ENCODE assay signal across 1 cellular context in genomic region chr2:3465844-3466481, GRCh38.
TF ChIP-seq lines count a peak whose summit lies in the region.

No MANE protein-coding gene starts in this region.

TF ChIP-seq in HepG2, 621 proteins besides CTCF, POLR2A, EP300 and RAD21 (continued from another document and continues in another):
- TF ChIP-seq, protein P1, sequence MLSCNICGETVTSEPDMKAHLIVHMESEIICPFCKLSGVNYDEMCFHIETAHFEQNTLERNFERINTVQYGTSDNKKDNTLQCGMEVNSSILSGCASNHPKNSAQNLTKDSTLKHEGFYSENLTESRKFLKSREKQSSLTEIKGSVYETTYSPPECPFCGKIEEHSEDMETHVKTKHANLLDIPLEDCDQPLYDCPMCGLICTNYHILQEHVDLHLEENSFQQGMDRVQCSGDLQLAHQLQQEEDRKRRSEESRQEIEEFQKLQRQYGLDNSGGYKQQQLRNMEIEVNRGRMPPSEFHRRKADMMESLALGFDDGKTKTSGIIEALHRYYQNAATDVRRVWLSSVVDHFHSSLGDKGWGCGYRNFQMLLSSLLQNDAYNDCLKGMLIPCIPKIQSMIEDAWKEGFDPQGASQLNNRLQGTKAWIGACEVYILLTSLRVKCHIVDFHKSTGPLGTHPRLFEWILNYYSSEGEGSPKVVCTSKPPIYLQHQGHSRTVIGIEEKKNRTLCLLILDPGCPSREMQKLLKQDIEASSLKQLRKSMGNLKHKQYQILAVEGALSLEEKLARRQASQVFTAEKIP (CRISPR knock-in tag; IDR thresholded peaks at IDR 0.05; ENCODE audit: borderline replicate concordance): no peak
- TF ChIP-seq NFYB (CRISPR knock-in tag; IDR thresholded peaks at IDR 0.05) (no peak), REST (IDR thresholded peaks at IDR 0.05; ENCODE audit: borderline replicate concordance in 1 of 2, low read depth in 1 of 2, low read length in 2 of 2) (peak in 1 of 2 experiments; percentile 46; a peak in 1 of 4 replicates), ZNF260 (CRISPR knock-in tag; IDR thresholded peaks at IDR 0.05; ENCODE audit: borderline replicate concordance, low read depth) (no peak), FUBP1 (CRISPR knock-in tag; IDR thresholded peaks at IDR 0.05; ENCODE audit: borderline replicate concordance) (no peak), LBX2 (CRISPR knock-in tag; IDR thresholded peaks at IDR 0.05; ENCODE audit: borderline replicate concordance) (no peak), CREB1 (IDR thresholded peaks at IDR 0.05) (peak; percentile 81), CREB1 (CRISPR knock-in tag; IDR thresholded peaks at IDR 0.05) (peak; percentile 82), THRA (CRISPR knock-in tag; IDR thresholded peaks at IDR 0.05; ENCODE audit: borderline replicate concordance) (peak; percentile 100), ZNF782 (CRISPR knock-in tag; IDR thresholded peaks at IDR 0.05; ENCODE audit: borderline replicate concordance) (no peak), GMEB1 (CRISPR knock-in tag; IDR thresholded peaks at IDR 0.05; ENCODE audit: borderline replicate concordance) (peak; percentile 52; the same call in 1 of the 2 replicates), PITX1 (CRISPR knock-in tag; IDR thresholded peaks at IDR 0.05) (peak; percentile 87), ZNF674 (CRISPR knock-in tag; IDR thresholded peaks at IDR 0.05; ENCODE audit: low read depth) (no peak), ZNF207 (IDR thresholded peaks at IDR 0.05; ENCODE audit: borderline replicate concordance) (no peak), ZNF446 (CRISPR knock-in tag; IDR thresholded peaks at IDR 0.05) (no peak), RARA (CRISPR knock-in tag; IDR thresholded peaks at IDR 0.05) (peak; percentile 93), ZKSCAN8 (CRISPR knock-in tag; IDR thresholded peaks at IDR 0.05; ENCODE audit: borderline replicate concordance) (peak; percentile 87; the same call in 1 of the 2 replicates), FOXO1 (CRISPR knock-in tag; IDR thresholded peaks at IDR 0.05) (peak; percentile 51; the same call in 1 of the 2 replicates), ZNF549 (CRISPR knock-in tag; IDR thresholded peaks at IDR 0.05) (no peak), ZSCAN20 (CRISPR knock-in tag; IDR thresholded peaks at IDR 0.05; ENCODE audit: borderline replicate concordance) (no peak), HHEX (CRISPR knock-in tag; IDR thresholded peaks at IDR 0.05) (no peak), ZBTB49 (CRISPR knock-in tag; IDR thresholded peaks at IDR 0.05; ENCODE audit: borderline replicate concordance) (peak; percentile 17; the same call in 1 of the 2 replicates), TBL1XR1 (IDR thresholded peaks at IDR 0.05; ENCODE audit: borderline replicate concordance, low read length, partially characterized antibody) (peak; percentile 32), ELF3 (CRISPR knock-in tag; IDR thresholded peaks at IDR 0.05) (peak; percentile 84), PATZ1 (CRISPR knock-in tag; IDR thresholded peaks at IDR 0.05) (peak; percentile 62), PCBP1 (IDR thresholded peaks at IDR 0.05; ENCODE audit: borderline replicate concordance, low read depth, low read length) (no peak), ZNF790 (CRISPR knock-in tag; IDR thresholded peaks at IDR 0.05; ENCODE audit: borderline replicate concordance) (no peak), BRF2 (CRISPR knock-in tag; IDR thresholded peaks at IDR 0.05) (no peak), ZNF576 (CRISPR knock-in tag; IDR thresholded peaks at IDR 0.05) (no peak), MAF1 (CRISPR knock-in tag; IDR thresholded peaks at IDR 0.05; ENCODE audit: borderline replicate concordance) (no peak)
- TF ChIP-seq, protein P2, sequence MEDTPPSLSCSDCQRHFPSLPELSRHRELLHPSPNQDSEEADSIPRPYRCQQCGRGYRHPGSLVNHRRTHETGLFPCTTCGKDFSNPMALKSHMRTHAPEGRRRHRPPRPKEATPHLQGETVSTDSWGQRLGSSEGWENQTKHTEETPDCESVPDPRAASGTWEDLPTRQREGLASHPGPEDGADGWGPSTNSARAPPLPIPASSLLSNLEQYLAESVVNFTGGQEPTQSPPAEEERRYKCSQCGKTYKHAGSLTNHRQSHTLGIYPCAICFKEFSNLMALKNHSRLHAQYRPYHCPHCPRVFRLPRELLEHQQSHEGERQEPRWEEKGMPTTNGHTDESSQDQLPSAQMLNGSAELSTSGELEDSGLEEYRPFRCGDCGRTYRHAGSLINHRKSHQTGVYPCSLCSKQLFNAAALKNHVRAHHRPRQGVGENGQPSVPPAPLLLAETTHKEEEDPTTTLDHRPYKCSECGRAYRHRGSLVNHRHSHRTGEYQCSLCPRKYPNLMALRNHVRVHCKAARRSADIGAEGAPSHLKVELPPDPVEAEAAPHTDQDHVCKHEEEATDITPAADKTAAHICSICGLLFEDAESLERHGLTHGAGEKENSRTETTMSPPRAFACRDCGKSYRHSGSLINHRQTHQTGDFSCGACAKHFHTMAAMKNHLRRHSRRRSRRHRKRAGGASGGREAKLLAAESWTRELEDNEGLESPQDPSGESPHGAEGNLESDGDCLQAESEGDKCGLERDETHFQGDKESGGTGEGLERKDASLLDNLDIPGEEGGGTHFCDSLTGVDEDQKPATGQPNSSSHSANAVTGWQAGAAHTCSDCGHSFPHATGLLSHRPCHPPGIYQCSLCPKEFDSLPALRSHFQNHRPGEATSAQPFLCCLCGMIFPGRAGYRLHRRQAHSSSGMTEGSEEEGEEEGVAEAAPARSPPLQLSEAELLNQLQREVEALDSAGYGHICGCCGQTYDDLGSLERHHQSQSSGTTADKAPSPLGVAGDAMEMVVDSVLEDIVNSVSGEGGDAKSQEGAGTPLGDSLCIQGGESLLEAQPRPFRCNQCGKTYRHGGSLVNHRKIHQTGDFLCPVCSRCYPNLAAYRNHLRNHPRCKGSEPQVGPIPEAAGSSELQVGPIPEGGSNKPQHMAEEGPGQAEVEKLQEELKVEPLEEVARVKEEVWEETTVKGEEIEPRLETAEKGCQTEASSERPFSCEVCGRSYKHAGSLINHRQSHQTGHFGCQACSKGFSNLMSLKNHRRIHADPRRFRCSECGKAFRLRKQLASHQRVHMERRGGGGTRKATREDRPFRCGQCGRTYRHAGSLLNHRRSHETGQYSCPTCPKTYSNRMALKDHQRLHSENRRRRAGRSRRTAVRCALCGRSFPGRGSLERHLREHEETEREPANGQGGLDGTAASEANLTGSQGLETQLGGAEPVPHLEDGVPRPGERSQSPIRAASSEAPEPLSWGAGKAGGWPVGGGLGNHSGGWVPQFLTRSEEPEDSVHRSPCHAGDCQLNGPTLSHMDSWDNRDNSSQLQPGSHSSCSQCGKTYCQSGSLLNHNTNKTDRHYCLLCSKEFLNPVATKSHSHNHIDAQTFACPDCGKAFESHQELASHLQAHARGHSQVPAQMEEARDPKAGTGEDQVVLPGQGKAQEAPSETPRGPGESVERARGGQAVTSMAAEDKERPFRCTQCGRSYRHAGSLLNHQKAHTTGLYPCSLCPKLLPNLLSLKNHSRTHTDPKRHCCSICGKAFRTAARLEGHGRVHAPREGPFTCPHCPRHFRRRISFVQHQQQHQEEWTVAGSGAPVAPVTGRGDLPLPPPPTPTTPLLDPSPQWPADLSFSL (CRISPR knock-in tag; IDR thresholded peaks at IDR 0.05): no peak
